Comparison of ENCODE assay signal across 16 cellular contexts in genomic region chr1:34619256-34619655, GRCh38.
DNase-seq lines count a peak whose midpoint lies in the region; TF ChIP-seq lines count a peak whose summit lies in the region.
"Had no signal": no experiment of that assay in that cellular context is flagged by ENCODE, and none has a peak within 500 bp of the region (broad histone marks: within the 10 kb centered on the region; RNA-seq: fewer than 3 reads in every experiment).

No MANE protein-coding gene starts in this region.

- no peaks in the 10 kb centered on the region for H4K20me1 ChIP-seq in hepatocyte (ENCODE audit: insufficient read depth, poor library complexity, severe bottlenecking)
- H4K20me1 ChIP-seq: BLaER1 had no signal

- H3K4me1 Mint-ChIP-seq in chondrocyte (ENCODE audit: low read depth), result no peaks in the 10 kb centered on the region
- H3K4me1 Mint-ChIP-seq: CD14-positive monocyte, GM23338 had no signal

- H3K27ac ChIP-seq in hepatocyte, result peak overlapping the region; percentile 81
- H3K27ac ChIP-seq: BLaER1 had no signal

- no peak overlapping the region for H3K4me3 ChIP-seq in hepatocyte
- H3K4me3 ChIP-seq: BLaER1, GM23338 had no signal

- H3K4me1 ChIP-seq in hepatocyte (ENCODE audit: insufficient read depth), result peaks cover 3% of the 10 kb centered on the region
- H3K4me1 ChIP-seq: BLaER1 had no signal

- TF ChIP-seq CTCF in hepatocyte (IDR thresholded peaks at IDR 0.05; ENCODE audit: poor library complexity), result no peak
- TF ChIP-seq CTCF in chondrocyte (IDR thresholded peaks at IDR 0.05), result no peak

- H3K9me2 ChIP-seq in hepatocyte (replicated peaks; ENCODE audit: insufficient read depth), result no peaks in the 10 kb centered on the region

- no peaks in the 10 kb centered on the region for H3K9me3 ChIP-seq in hepatocyte (ENCODE audit: low read depth)
- H3K9me3 ChIP-seq: BLaER1 had no signal

- H3K36me3 ChIP-seq in hepatocyte (replicated peaks; ENCODE audit: insufficient read depth, low read depth), result no peaks in the 10 kb centered on the region
- H3K36me3 ChIP-seq: BLaER1 had no signal

- no peak overlapping the region for H2AFZ ChIP-seq in hepatocyte
- H2AFZ ChIP-seq: GM23338 had no signal

- H3K27me3 Mint-ChIP-seq in chondrocyte (ENCODE audit: low read depth), result peaks cover 5% of the 10 kb centered on the region

- H3K36me3 Mint-ChIP-seq in chondrocyte (ENCODE audit: low read depth), result no peaks in the 10 kb centered on the region
- H3K36me3 Mint-ChIP-seq: CD14-positive monocyte; CD4-positive, alpha-beta memory T cell had no signal

- 73% methylated on average over 4 of the region's 4 CpGs for WGBS in hepatocyte (ENCODE audit: low lambda C conversion rate, missing lambda C conversion rate)

- H3K27me3 ChIP-seq in hepatocyte, result no peaks in the 10 kb centered on the region
- H3K27me3 ChIP-seq: BLaER1 had no signal

- no peak overlapping the region for H3K27ac Mint-ChIP-seq in chondrocyte (ENCODE audit: unreplicated experiment)
- H3K27ac Mint-ChIP-seq: CD4-positive, alpha-beta memory T cell; GM23338 had no signal

- H3K9me3 Mint-ChIP-seq in chondrocyte (ENCODE audit: low read depth), result peaks cover 2% of the 10 kb centered on the region
- H3K9me3 Mint-ChIP-seq: GM23338 had no signal

- DNase-seq in DMS79 treated with DMSO at 0.1 percent for 48 hours (lab: John Stamatoyannopoulos, UW) (peak; percentile 21), DMS79 (lab: John Stamatoyannopoulos, UW) (no peak), NCI-H2171 treated with DMSO at 0.1 percent for 48 hours (lab: John Stamatoyannopoulos, UW) (peak; percentile 95), hepatocyte (ENCODE audit: low spot score) (peak; percentile 51), chondrocyte (ENCODE audit: low spot score) (no peak), KG1 (lab: John Stamatoyannopoulos, UW) (no peak), NCI-H1436 treated with DMSO at 0.1 percent for 48 hours (lab: John Stamatoyannopoulos, UW) (no peak)
- DNase-seq: 8988T; CD4-positive, alpha-beta memory T cell; DMS53; GDM1; HCEC 1CT; IMR-90 had no signal

- H3K4me3 Mint-ChIP-seq in chondrocyte (ENCODE audit: unreplicated experiment), result no peak overlapping the region
- H3K4me3 Mint-ChIP-seq: CD4-positive, alpha-beta memory T cell; GM23338 had no signal

- no peaks in the 10 kb centered on the region for H3K79me2 ChIP-seq in hepatocyte

- no peak overlapping the region for H3K4me2 ChIP-seq in hepatocyte
- H3K4me2 ChIP-seq: BLaER1, GM23338 had no signal

Comparison
In these comparisons a context has a peak if more than half of its experiments do, and no peak if none do; other contexts are left out.
1. DNase-seq: peak in DMS79 treated with DMSO at 0.1 percent for 48 hours (single experiment), NCI-H2171 treated with DMSO at 0.1 percent for 48 hours (single experiment) and hepatocyte (single experiment); none in DMS79 (single experiment), chondrocyte (single experiment), KG1 (single experiment) and NCI-H1436 treated with DMSO at 0.1 percent for 48 hours (single experiment).